In the genomic region with DNA sequence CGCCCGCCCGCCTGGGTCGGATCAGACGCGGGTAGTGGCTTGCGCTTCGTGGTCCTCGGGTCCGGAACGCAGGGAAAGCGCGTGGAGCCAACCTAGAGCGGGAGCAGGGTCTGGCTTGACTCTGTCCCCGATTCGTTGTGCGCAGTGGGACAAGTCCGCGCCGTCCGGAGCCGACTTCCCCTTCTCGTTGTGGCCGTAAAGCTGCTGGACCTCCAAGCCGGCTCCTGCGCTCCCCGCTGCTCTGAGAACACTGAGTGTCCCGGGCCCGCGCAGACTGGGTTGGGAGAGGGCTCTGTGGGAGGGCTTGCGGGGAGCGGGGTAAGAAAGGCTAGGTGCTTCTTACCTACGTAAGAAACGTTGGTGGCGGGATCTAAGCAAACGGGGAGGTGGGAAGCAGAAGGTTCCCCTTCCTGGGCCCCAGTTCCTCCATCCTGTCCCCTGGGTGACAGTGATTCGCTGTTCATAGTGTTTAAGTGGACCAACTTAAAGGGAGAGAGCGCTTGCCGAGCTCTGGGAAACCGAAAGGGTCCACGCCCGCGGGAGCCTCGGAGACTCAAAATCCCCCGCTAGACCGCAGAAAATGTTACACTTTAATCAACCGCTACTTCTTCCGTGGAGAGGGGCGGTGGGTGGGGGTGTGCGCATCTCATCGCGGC, we compare ENCODE assay signal across 10 cellular contexts. TPM values are rescaled to one million over a fixed set of nuclear protein-coding genes. Genes with fewer than 3 reads are reported as not detected.
DNase-seq lines count a peak whose midpoint lies in the region; ATAC-seq, FAIRE-seq and TF ChIP-seq lines count a peak whose summit lies in the region.
"Had no signal": no experiment of that assay in that cellular context is flagged by ENCODE, and none has a peak within 500 bp of the region (broad histone marks: within the 10 kb centered on the region; RNA-seq: fewer than 3 reads in every experiment).

No MANE protein-coding gene starts in this region.

- H3K9me3 Mint-ChIP-seq in dendritic cell treated with granulocyte-macrophage colony-stimulating factor and Interleukin-4, amounts not matched to agents 40 ng/mL and 50 ng/mL, for 4 days: no peaks in the 10 kb centered on the region
- peaks cover 0 to 5% (median 0%) of the 10 kb centered on the region in 9 donors for H3K9me3 Mint-ChIP-seq in naive thymus-derived CD8-positive, alpha-beta T cell

- H3K36me3 Mint-ChIP-seq in dendritic cell treated with granulocyte-macrophage colony-stimulating factor and Interleukin-4, amounts not matched to agents 40 ng/mL and 50 ng/mL, for 4 days (ENCODE audit: low read depth): no peaks in the 10 kb centered on the region
- peaks cover 0 to 12% (median 7%) of the 10 kb centered on the region in 3 donors for H3K36me3 Mint-ChIP-seq in naive thymus-derived CD8-positive, alpha-beta T cell

- no peaks in the 10 kb centered on the region for H3K9me3 ChIP-seq in HUES48 (ENCODE audit: control insufficient read depth, insufficient read depth, low read length)

- H3K4me3 Mint-ChIP-seq in dendritic cell treated with granulocyte-macrophage colony-stimulating factor and Interleukin-4, amounts not matched to agents 40 ng/mL and 50 ng/mL, for 4 days: peak overlapping the region; percentile 72
- H3K4me3 Mint-ChIP-seq in naive thymus-derived CD8-positive, alpha-beta T cell: peak overlapping the region; percentile 65 to 83 (median 74)

- H3K27me3 Mint-ChIP-seq in dendritic cell treated with granulocyte-macrophage colony-stimulating factor and Interleukin-4, amounts not matched to agents 40 ng/mL and 50 ng/mL, for 4 days: peaks cover 88% of the 10 kb centered on the region
- H3K27me3 Mint-ChIP-seq in naive thymus-derived CD8-positive, alpha-beta T cell: peaks cover 38 to 81% (median 59%) of the 10 kb centered on the region in 5 donors

- H3K4me1 Mint-ChIP-seq in dendritic cell treated with granulocyte-macrophage colony-stimulating factor and Interleukin-4, amounts not matched to agents 40 ng/mL and 50 ng/mL, for 4 days (ENCODE audit: low read depth): peaks cover 20% of the 10 kb centered on the region
- peaks cover 11 to 32% (median 27%) of the 10 kb centered on the region in 4 donors for H3K4me1 Mint-ChIP-seq in naive thymus-derived CD8-positive, alpha-beta T cell

- no peaks in the 10 kb centered on the region for H3K36me3 ChIP-seq in HUES48 (ENCODE audit: control insufficient read depth, insufficient read depth, low read length)

- H3K27ac ChIP-seq in HUES48 (ENCODE audit: low read depth, low read length): no peak overlapping the region

- POLR2A ChIA-PET in AG04449 (lab: Yijun Ruan, JAX): no interaction called here
- POLR2A ChIA-PET in naive thymus-derived CD8-positive, alpha-beta T cell (lab: Charles Lee): no interaction called here

- H3K4me3 ChIP-seq in AG04449 (ENCODE audit: low read depth, low read length) (peak overlapping the region; percentile 20; the same call in 1 of the 2 replicates), HUES48 (ENCODE audit: low read depth, low read length) (peak overlapping the region; percentile 48)

- no peak overlapping the region for H3K9ac ChIP-seq in HUES48 (ENCODE audit: low read depth, low read length)

- peak; percentile 38 to 57 for ATAC-seq in naive thymus-derived CD8-positive, alpha-beta T cell
- no peak for ATAC-seq in GM18505 (IDR thresholded peaks at IDR 0.05; ENCODE audit: unreplicated experiment)

- no peak overlapping the region for H3K27ac Mint-ChIP-seq in dendritic cell treated with granulocyte-macrophage colony-stimulating factor and Interleukin-4, amounts not matched to agents 40 ng/mL and 50 ng/mL, for 4 days
- peak overlapping the region in 2 of 10 donors; percentile 4 to 15 for H3K27ac Mint-ChIP-seq in naive thymus-derived CD8-positive, alpha-beta T cell

- CTCF ChIA-PET in AG04449 (lab: Yijun Ruan, JAX): interaction anchor here (1.0 to 1.1 kb wide), 2 partner anchors 14 to 67 kb away, joined by 3 read pairs; no protein-coding TSS in a partner anchor

- intact Hi-C loops in dendritic cell treated with granulocyte-macrophage colony-stimulating factor and Interleukin-4, amounts not matched to agents 40 ng/mL and 50 ng/mL, for 4 days (cut with micrococcal nuclease): no loop called here

- no peak for FAIRE-seq in D721Med (lab: Jason Lieb, UNC)

- TF ChIP-seq CTCF in AG04449 (IDR thresholded peaks at IDR 0.05; ENCODE audit: insufficient read depth, low read length, missing control alignments) (no peak), D721Med (IDR thresholded peaks at IDR 0.05; ENCODE audit: insufficient read depth, missing control alignments) (no peak)

- DNase-seq in AG04449 (ENCODE audit: low read depth, low spot score): no peak
- DNase-seq in naive thymus-derived CD8-positive, alpha-beta T cell: peak in 3 of 10 donors; percentile 24 to 31 (median 28)
- no peak for DNase-seq in NCI-H1092 (lab: John Stamatoyannopoulos, UW)
- DNase-seq in D721Med (ENCODE audit: insufficient read length, low spot score): no peak
- no peak for DNase-seq in NCI-H187 (lab: John Stamatoyannopoulos, UW)
- DNase-seq: activated gamma-delta T cell treated with Interleukin-2 at 50 U/mL for 16 hours, RPMI8226 had no signal

- peaks cover 90% of the 10 kb centered on the region for H3K27me3 ChIP-seq in HUES48 (ENCODE audit: control insufficient read depth, insufficient read depth, low read length)

- H3K4me1 ChIP-seq in HUES48 (ENCODE audit: control insufficient read depth, insufficient read depth, low read length): peaks cover 18% of the 10 kb centered on the region

- TF ChIP-seq POLR2A in GM18505 (IDR thresholded peaks at IDR 0.05; ENCODE audit: borderline replicate concordance, extremely low read depth, insufficient read depth, insufficient read length): no peak

RNA-seq across cellular contexts. Expression of gene FOXE1, which starts 4.3 kb away (rescaled TPM):
- not detected for total RNA-seq in naive thymus-derived CD8-positive, alpha-beta T cell
- not detected for polyA plus RNA-seq in naive thymus-derived CD8-positive, alpha-beta T cell
